In genomic region chr11:48109046-48109666, GRCh38 we compare ENCODE assay signal across 8 cellular contexts.
DNase-seq lines count a peak whose midpoint lies in the region; ATAC-seq and TF ChIP-seq lines count a peak whose summit lies in the region.

No MANE protein-coding gene starts in this region.

- TF ChIP-seq CTCF in GM13977 (IDR thresholded peaks at IDR 0.05; ENCODE audit: extremely low read depth, insufficient read depth, missing control alignments), result peak; percentile 33
- TF ChIP-seq CTCF in glutamatergic neuron (IDR thresholded peaks at IDR 0.05; ENCODE audit: partially characterized antibody, unreplicated experiment), result no peak
- peak; percentile 43 for TF ChIP-seq CTCF in retinal pigment epithelial cell (conservative IDR thresholded peaks at IDR 0.05; ENCODE audit: low read depth, low read length)

- H3K4me1 Mint-ChIP-seq in activated T-helper 1 cell treated with anti-CD3 and anti-CD28 coated beads, Interleukin-12 subunit alpha, Interleukin-12 subunit beta, Interleukin-2, Interleukin-4 antibody, amounts not matched to agents 30 ng/mL and 10 ng/mL and 1 ng/mL, durations not matched to agents 14 hours and 24 hours and 36 hours (ENCODE audit: low read depth), result peaks cover 68% of the 10 kb centered on the region
- peaks cover 3% of the 10 kb centered on the region for H3K4me1 Mint-ChIP-seq in glutamatergic neuron (ENCODE audit: low read depth, unreplicated experiment)

- in situ Hi-C loops in GM13977 (cut with MboI; ENCODE audit: low pct_unique_long_range_greater_than_20kb, low sequenced_read_pairs, unreplicated experiment), result loop anchor here (10.0 to 25.0 kb wide), 3 partner anchors 174 to 697 kb away; partner anchors contain the start of gene SLC39A13

- H3K4me3 ChIP-seq in retinal pigment epithelial cell (ENCODE audit: low read length), result peak overlapping the region; percentile 39

- no peaks in the 10 kb centered on the region for H3K9me3 Mint-ChIP-seq in activated T-helper 1 cell treated with anti-CD3 and anti-CD28 coated beads, Interleukin-12 subunit alpha, Interleukin-12 subunit beta, Interleukin-2, Interleukin-4 antibody, amounts not matched to agents 30 ng/mL and 10 ng/mL and 1 ng/mL, durations not matched to agents 14 hours and 24 hours and 36 hours
- H3K9me3 Mint-ChIP-seq in glutamatergic neuron (ENCODE audit: unreplicated experiment), result no peaks in the 10 kb centered on the region

- peak overlapping the region; percentile 88 for H3K27ac Mint-ChIP-seq in activated T-helper 1 cell treated with anti-CD3 and anti-CD28 coated beads, Interleukin-12 subunit alpha, Interleukin-12 subunit beta, Interleukin-2, Interleukin-4 antibody, amounts not matched to agents 30 ng/mL and 10 ng/mL and 1 ng/mL, durations not matched to agents 14 hours and 24 hours and 36 hours
- H3K27ac Mint-ChIP-seq in glutamatergic neuron (ENCODE audit: unreplicated experiment), result peak overlapping the region; percentile 73

- H3K36me3 Mint-ChIP-seq in activated T-helper 1 cell treated with anti-CD3 and anti-CD28 coated beads, Interleukin-12 subunit alpha, Interleukin-12 subunit beta, Interleukin-2, Interleukin-4 antibody, amounts not matched to agents 30 ng/mL and 10 ng/mL and 1 ng/mL, durations not matched to agents 14 hours and 24 hours and 36 hours (ENCODE audit: low read depth), result peaks cover 26% of the 10 kb centered on the region
- no peaks in the 10 kb centered on the region for H3K36me3 Mint-ChIP-seq in glutamatergic neuron (ENCODE audit: unreplicated experiment)

- intact Hi-C loops in activated T-helper 1 cell treated with anti-CD3 and anti-CD28 coated beads, Interleukin-12 subunit alpha, Interleukin-12 subunit beta, Interleukin-2, Interleukin-4 antibody, amounts not matched to agents 30 ng/mL and 10 ng/mL and 1 ng/mL, durations not matched to agents 14 hours and 24 hours and 36 hours (cut with micrococcal nuclease), result loop anchor here (1.0 kb wide), 2 partner anchors 92 to 103 kb away; no protein-coding TSS in a partner anchor

- peak overlapping the region; percentile 54 for H3K4me3 Mint-ChIP-seq in activated T-helper 1 cell treated with anti-CD3 and anti-CD28 coated beads, Interleukin-12 subunit alpha, Interleukin-12 subunit beta, Interleukin-2, Interleukin-4 antibody, amounts not matched to agents 30 ng/mL and 10 ng/mL and 1 ng/mL, durations not matched to agents 14 hours and 24 hours and 36 hours
- H3K4me3 Mint-ChIP-seq in glutamatergic neuron (ENCODE audit: unreplicated experiment), result no peak overlapping the region

- H3K27me3 Mint-ChIP-seq in activated T-helper 1 cell treated with anti-CD3 and anti-CD28 coated beads, Interleukin-12 subunit alpha, Interleukin-12 subunit beta, Interleukin-2, Interleukin-4 antibody, amounts not matched to agents 30 ng/mL and 10 ng/mL and 1 ng/mL, durations not matched to agents 14 hours and 24 hours and 36 hours (ENCODE audit: insufficient read depth), result no peaks in the 10 kb centered on the region
- peaks cover 3% of the 10 kb centered on the region for H3K27me3 Mint-ChIP-seq in glutamatergic neuron (ENCODE audit: unreplicated experiment)

- no peak for ATAC-seq in HG02884 (IDR thresholded peaks at IDR 0.05; ENCODE audit: unreplicated experiment)

- DNase-seq in Ammon's horn (ENCODE audit: low spot score) (peak; percentile 49), GM13977 (ENCODE audit: low spot score) (no peak), NCI-H2196 treated with DMSO at 0.1 percent for 48 hours (lab: John Stamatoyannopoulos, UW; ENCODE audit: unreplicated experiment) (peak; percentile 50), glutamatergic neuron (no peak), retinal pigment epithelial cell (ENCODE audit: low read depth) (peak; percentile 57), middle frontal gyrus (ENCODE audit: extremely low spot score, low spot score) (no peak)
- no peak for DNase-seq in activated T-helper 1 cell treated with anti-CD3 and anti-CD28 coated beads, Interleukin-12 subunit alpha, Interleukin-12 subunit beta, Interleukin-2, Interleukin-4 antibody, amounts not matched to agents 30 ng/mL and 10 ng/mL and 1 ng/mL, durations not matched to agents 14 hours and 24 hours and 36 hours (ENCODE audit: low spot score)

Comparison
In these comparisons a context has a peak if more than half of its experiments do, and no peak if none do; other contexts are left out.
1. DNase-seq: peak in Ammon's horn (single experiment), NCI-H2196 treated with DMSO at 0.1 percent for 48 hours (single experiment) and retinal pigment epithelial cell (single experiment); none in GM13977 (single experiment), activated T-helper 1 cell treated with anti-CD3 and anti-CD28 coated beads, Interleukin-12 subunit alpha, Interleukin-12 subunit beta, Interleukin-2, Interleukin-4 antibody, amounts not matched to agents 30 ng/mL and 10 ng/mL and 1 ng/mL, durations not matched to agents 14 hours and 24 hours and 36 hours (single experiment), glutamatergic neuron (single experiment) and middle frontal gyrus (single experiment).